ENCODE assay signal across 14 cellular contexts in the genomic region with DNA sequence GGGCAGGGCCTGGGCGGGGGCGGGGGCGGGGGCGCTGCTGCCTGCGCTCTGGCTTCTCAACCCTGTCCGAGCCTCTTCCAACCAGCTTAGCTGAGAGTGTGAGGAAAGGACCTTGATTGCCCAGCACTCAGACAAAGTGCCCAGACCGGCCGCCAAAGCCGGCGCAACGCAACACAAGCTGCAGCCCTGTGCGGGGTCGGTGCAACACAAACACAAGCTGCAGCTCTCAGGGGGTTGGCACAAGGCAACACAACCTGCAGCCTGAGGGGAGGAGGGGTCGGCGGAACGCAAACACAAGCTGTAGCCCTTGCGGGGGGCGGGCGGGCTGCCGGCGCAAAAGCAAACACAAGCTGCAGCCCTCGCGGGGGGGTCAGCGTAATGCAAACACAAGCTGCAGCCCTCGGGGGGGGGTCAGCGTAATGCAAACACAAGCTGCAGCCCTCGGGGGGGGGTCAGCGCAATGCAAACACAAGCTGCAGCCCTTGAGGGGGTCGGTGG. TPM values are rescaled to one million over a fixed set of nuclear protein-coding genes. Genes with fewer than 3 reads are reported as not detected.
DNase-seq lines count a peak whose midpoint lies in the region; ATAC-seq and TF ChIP-seq lines count a peak whose summit lies in the region.
"Had no signal": no experiment of that assay in that cellular context is flagged by ENCODE, and none has a peak within 500 bp of the region (broad histone marks: within the 10 kb centered on the region; RNA-seq: fewer than 3 reads in every experiment).

No MANE protein-coding gene starts in this region.

- H3K9me3 ChIP-seq in OCI-LY1 (ENCODE audit: low read length): no peaks in the 10 kb centered on the region

- TF ChIP-seq CTCF in 22Rv1 (IDR thresholded peaks at IDR 0.05): no peak
- TF ChIP-seq CTCF in OCI-LY1 (IDR thresholded peaks at IDR 0.05; ENCODE audit: low read length): no peak

- no peak overlapping the region for H2AFZ ChIP-seq in OCI-LY1 (ENCODE audit: low read length)

- peak overlapping the region; percentile 30 for H3K4me3 ChIP-seq in OCI-LY1 (ENCODE audit: low read depth, low read length, poor library complexity, severe bottlenecking)
- H3K4me3 ChIP-seq: coronary artery had no signal

- no peak for ATAC-seq in HG02840 (IDR thresholded peaks at IDR 0.05; ENCODE audit: low FRiP score, unreplicated experiment)
- ATAC-seq: activated naive CD8-positive, alpha-beta T cell treated with anti-CD3 and anti-CD28 coated beads, Interleukin-2, amount 50 U/mL, for 24 hours had no signal

- H3F3A ChIP-seq in OCI-LY1 (ENCODE audit: insufficient read depth, low read length): peaks cover 14% of the 10 kb centered on the region; the same call in 1 of the 2 replicates

- H4K20me1 ChIP-seq in OCI-LY1 (ENCODE audit: insufficient read depth, low read length): no peaks in the 10 kb centered on the region

- H3K79me2 ChIP-seq in OCI-LY1 (ENCODE audit: insufficient read depth, low read length): no peaks in the 10 kb centered on the region

- DNase-seq in HuH-7 (ENCODE audit: low spot score) (peak; percentile 85), left kidney (ENCODE audit: low read depth, low spot score) (peak; percentile 86), SKM-1 (lab: John Stamatoyannopoulos, UW; ENCODE audit: unreplicated experiment) (no peak), SW 1271 (lab: John Stamatoyannopoulos, UW) (no peak), dermis blood vessel endothelial cell (no peak)
- DNase-seq: activated CD4-positive, alpha-beta T cell treated with anti-CD3 and anti-CD28 coated beads for 4 hours; activated naive CD8-positive, alpha-beta T cell treated with anti-CD3 and anti-CD28 coated beads, Interleukin-2, amount 50 U/mL, for 24 hours; activated T-cell treated with anti-CD3 and anti-CD28 coated beads, Interleukin-2, amount 50 U/mL, for 1 hour; islet precursor cell; Karpas-422 had no signal

- H3K27ac ChIP-seq in 22Rv1 (peak overlapping the region; percentile 46), OCI-LY1 (ENCODE audit: low read depth, low read length, poor library complexity, severe bottlenecking) (peak overlapping the region; percentile 99)
- H3K27ac ChIP-seq: coronary artery had no signal

- H3K4me1 ChIP-seq in OCI-LY1 (ENCODE audit: insufficient read depth, low read length, severe bottlenecking): peaks cover 74% of the 10 kb centered on the region

- peaks cover 59% of the 10 kb centered on the region for H3K36me3 ChIP-seq in OCI-LY1 (ENCODE audit: insufficient read depth, low read length)

- H3K9ac ChIP-seq in OCI-LY1 (ENCODE audit: low read length): peak overlapping the region; percentile 49

- H3K9me2 ChIP-seq in OCI-LY1 (ENCODE audit: low read depth, low read length): no peaks in the 10 kb centered on the region

- H3K4me2 ChIP-seq in OCI-LY1 (ENCODE audit: low read length): peak overlapping the region; percentile 56

- no peaks in the 10 kb centered on the region for H3K27me3 ChIP-seq in OCI-LY1 (ENCODE audit: insufficient read depth, low read length)

RNA-seq across cellular contexts. Expression of a gene that starts 60.0 kb away (rescaled TPM):
- total RNA-seq in dermis blood vessel endothelial cell: 28.2 and 36.4 TPM in 2 replicates

Comparison
In these comparisons a context has a peak if more than half of its experiments do, and no peak if none do; other contexts are left out.
1. DNase-seq: peak in HuH-7 (single experiment) and left kidney (single experiment); none in SKM-1 (single experiment), SW 1271 (0 of 2) and dermis blood vessel endothelial cell (single experiment).